9 cellular contexts compared by ENCODE assay signal in the genomic region with DNA sequence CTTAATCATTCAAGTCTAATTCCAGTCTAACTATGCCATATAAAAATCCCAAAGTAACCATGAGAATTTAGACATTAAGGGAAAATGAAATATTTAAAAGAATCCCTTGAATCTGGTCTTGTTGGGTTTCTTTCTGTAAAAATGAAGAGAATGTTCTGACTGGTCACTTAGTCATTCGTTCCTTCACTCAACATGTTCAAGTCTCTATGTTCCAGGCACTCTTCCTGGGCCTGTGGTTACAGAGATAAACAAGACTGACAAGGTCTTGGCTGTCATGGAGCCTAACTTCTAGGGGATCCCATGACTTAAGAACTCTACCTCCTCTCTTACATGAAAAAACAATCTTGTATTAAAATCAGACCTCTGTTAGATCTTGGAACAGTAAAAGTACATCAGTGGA.
DNase-seq lines count a peak whose midpoint lies in the region; ATAC-seq and TF ChIP-seq lines count a peak whose summit lies in the region.
"Had no signal": no experiment of that assay in that cellular context is flagged by ENCODE, and none has a peak within 500 bp of the region (broad histone marks: within the 10 kb centered on the region; RNA-seq: fewer than 3 reads in every experiment).

No MANE protein-coding gene starts in this region.

- H3K27me3 ChIP-seq in RWPE2 (ENCODE audit: insufficient read depth, poor library complexity, severe bottlenecking) (no peaks in the 10 kb centered on the region), fibroblast of lung (ENCODE audit: control insufficient read depth, insufficient read depth, low read length) (no peaks in the 10 kb centered on the region), parathyroid adenoma (ENCODE audit: control insufficient read depth, insufficient read depth, low read length) (no peaks in the 10 kb centered on the region)
- H3K27me3 ChIP-seq: spleen had no signal

- H3K4me1 ChIP-seq in RWPE2 (ENCODE audit: insufficient read depth, poor library complexity, severe bottlenecking) (peaks cover 20% of the 10 kb centered on the region), fibroblast of lung (ENCODE audit: control insufficient read depth, extremely low read depth, insufficient read depth, low read length) (peaks cover 16% of the 10 kb centered on the region), parathyroid adenoma (peaks cover 26% of the 10 kb centered on the region)
- H3K4me1 ChIP-seq: spleen had no signal

- H3K4me3 ChIP-seq in RWPE2 (ENCODE audit: severe bottlenecking) (no peak overlapping the region), fibroblast of lung (replicated peaks in 1 of 4; ENCODE audit: control extremely low read depth in 1 of 4, insufficient read depth in 1 of 4, low read depth in 3 of 4, low read length in 4 of 4) (no peak overlapping the region), parathyroid adenoma (ENCODE audit: low read depth, low read length) (no peak overlapping the region)
- H3K4me3 ChIP-seq: spleen had no signal

- H2AFZ ChIP-seq in fibroblast of lung (ENCODE audit: low read length) (no peak overlapping the region), parathyroid adenoma (peak overlapping the region; percentile 69)

- no peaks in the 10 kb centered on the region for H4K20me1 ChIP-seq in fibroblast of lung (ENCODE audit: control insufficient read depth, extremely low read depth, insufficient read depth, low read length)

- peak overlapping the region; percentile 46 for H3K27ac ChIP-seq in RWPE2 (ENCODE audit: poor library complexity, severe bottlenecking)
- H3K27ac ChIP-seq in fibroblast of lung (ENCODE audit: insufficient read depth, low read length): peak overlapping the region; percentile 7
- peak overlapping the region; percentile 68 for H3K27ac ChIP-seq in parathyroid adenoma

- DNase-seq in ELR (ENCODE audit: low read depth) (peak; percentile 97), RWPE2 (ENCODE audit: low spot score) (no peak), fibroblast of lung (ENCODE audit: low read depth in 2 of 2) (peak; percentile 96 to 99), NCI-H2171 treated with DMSO at 0.1 percent for 48 hours (lab: John Stamatoyannopoulos, UW) (no peak), NCI-H2227 treated with DMSO at 0.1 percent for 48 hours (lab: John Stamatoyannopoulos, UW) (no peak), RKO (ENCODE audit: low spot score) (no peak), SIG-M5 (lab: John Stamatoyannopoulos, UW) (no peak)
- DNase-seq: spleen had no signal

- TF ChIP-seq CTCF in RWPE2 (IDR thresholded peaks at IDR 0.05; ENCODE audit: poor library complexity, severe bottlenecking): no peak
- TF ChIP-seq CTCF in fibroblast of lung (conservative IDR thresholded peaks at IDR 0.05 in 1 of 2, IDR thresholded peaks at IDR 0.05 in 1 of 2; ENCODE audit: low read depth in 1 of 2, low read length in 2 of 2): no peak
- TF ChIP-seq CTCF in parathyroid adenoma (IDR thresholded peaks at IDR 0.05): no peak

- H3K79me2 ChIP-seq in fibroblast of lung (ENCODE audit: control insufficient read depth, insufficient read depth, low read length) (no peaks in the 10 kb centered on the region), parathyroid adenoma (no peaks in the 10 kb centered on the region)

- H3K9me3 ChIP-seq in RWPE2 (ENCODE audit: severe bottlenecking): no peaks in the 10 kb centered on the region
- H3K9me3 ChIP-seq in fibroblast of lung (ENCODE audit: control insufficient read depth, insufficient read depth, low read depth, low read length): no peaks in the 10 kb centered on the region
- no peaks in the 10 kb centered on the region for H3K9me3 ChIP-seq in parathyroid adenoma (ENCODE audit: control insufficient read depth, low read length)
- H3K9me3 ChIP-seq: spleen had no signal

- peak; percentile 64 for ATAC-seq in RWPE2 (ENCODE audit: low read depth)

- H3K4me2 ChIP-seq in fibroblast of lung (ENCODE audit: extremely low read depth, insufficient read depth, low read length) (no peak overlapping the region), parathyroid adenoma (ENCODE audit: low read length) (no peak overlapping the region)

- no peaks in the 10 kb centered on the region for H3K36me3 ChIP-seq in RWPE2 (ENCODE audit: low read depth)
- no peaks in the 10 kb centered on the region for H3K36me3 ChIP-seq in fibroblast of lung (ENCODE audit: control insufficient read depth, insufficient read depth, low read length)
- no peaks in the 10 kb centered on the region for H3K36me3 ChIP-seq in parathyroid adenoma (ENCODE audit: control insufficient read depth, insufficient read depth, low read length)
- H3K36me3 ChIP-seq: spleen had no signal

- H3K9ac ChIP-seq in fibroblast of lung (ENCODE audit: insufficient read depth, low read length): no peak overlapping the region
- H3K9ac ChIP-seq in parathyroid adenoma: no peak overlapping the region

Comparison
In these comparisons a context has a peak if more than half of its experiments do, and no peak if none do; other contexts are left out.
1. DNase-seq: peak in ELR (single experiment) and fibroblast of lung (2 of 2); none in RWPE2 (single experiment), NCI-H2171 treated with DMSO at 0.1 percent for 48 hours (single experiment), NCI-H2227 treated with DMSO at 0.1 percent for 48 hours (single experiment), RKO (single experiment) and SIG-M5 (single experiment).
2. H3K27ac ChIP-seq: peak in every context shown above with its lines; median percentile 68 in parathyroid adenoma; 46 in RWPE2; 7 in fibroblast of lung.